Comparison of ENCODE assay signal across 26 cellular contexts in the genomic region with DNA sequence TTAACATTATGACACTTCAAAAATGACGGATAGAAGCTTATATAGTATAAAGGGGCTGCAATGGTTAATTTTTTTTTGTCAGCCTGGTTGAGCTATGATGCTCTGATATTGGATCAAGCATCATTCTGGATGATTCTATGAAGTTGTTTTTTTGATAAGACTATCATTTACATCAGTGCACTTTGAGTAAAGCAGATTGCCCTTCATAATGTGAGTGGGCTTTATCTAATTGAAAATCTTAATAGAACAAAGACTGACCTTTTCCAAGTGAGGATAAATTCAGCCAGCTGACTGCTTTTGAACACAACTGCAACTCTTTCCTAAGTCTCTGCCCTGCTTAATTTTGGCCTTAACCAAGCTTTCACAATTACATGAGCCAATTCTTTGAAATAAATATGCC.
"Had no signal": no experiment of that assay in that cellular context is flagged by ENCODE, and none has a peak within 500 bp of the region (broad histone marks: within the 10 kb centered on the region; RNA-seq: fewer than 3 reads in every experiment).

No MANE protein-coding gene starts in this region.

- H3K36me3 ChIP-seq: stomach, suprapubic skin, thoracic aorta, thyroid gland, tibial artery, tibial nerve, transverse colon, upper lobe of left lung, upper lobe of right lung, uterus, vagina had no signal

- H3K27ac ChIP-seq: stomach, suprapubic skin, testis, thoracic aorta, thyroid gland, tibial artery, tibial nerve, transverse colon, upper lobe of left lung, upper lobe of right lung, uterus, vagina had no signal

- H3K4me3 ChIP-seq: stomach, suprapubic skin, testis, thoracic aorta, thyroid gland, tibial artery, tibial nerve, transverse colon, upper lobe of left lung, upper lobe of right lung, uterus, vagina had no signal

- DNase-seq: stimulated activated CD4-positive, alpha-beta T cell treated with anti-CD3 and anti-CD28 coated beads, Interleukin-2, amount 100 ng/mL, for 48 hours; stimulated activated CD4-positive, alpha-beta T cell treated with anti-CD3 and anti-CD28 coated beads, Interleukin-4, amount 100 ng/mL, for 1 hour; stimulated activated CD4-positive, alpha-beta T cell treated with anti-CD3 and anti-CD28 coated beads, Interleukin-4, amount 100 ng/mL, for 24 hours; stimulated activated CD4-positive, alpha-beta T cell treated with anti-CD3 and anti-CD28 coated beads, Interleukin-4, amount 100 ng/mL, for 4 hours; stimulated activated CD8-positive, alpha-beta memory T cell treated with anti-CD3 and anti-CD28 coated beads, Interleukin-4, amount 100 ng/mL, for 48 hours; stimulated activated naive B cell treated with anti-CD40 and anti-IgM and Interleukin-4, amounts not matched to agents 10 μg/mL and 1 μg/mL and 100 μg/mL, for 72 hours; stimulated activated naive CD4-positive, alpha-beta T cell; stimulated activated naive CD4-positive, alpha-beta T cell treated with Interleukin-2 at 50 U/mL for 16 hours; stimulated activated naive CD8-positive, alpha-beta T cell treated with anti-CD3 and anti-CD28 coated beads, Interleukin-15, amount 100 ng/mL, for 72 hours; stimulated activated naive CD8-positive, alpha-beta T cell treated with anti-CD3 and anti-CD28 coated beads, Interleukin-15, Interleukin-2, amounts not matched to agents 100 U/mL and 50 U/mL, for 24 hours; stomach; substantia nigra; testis; thyroid gland; tibial artery; transverse colon; trophoblast cell; upper lobe of left lung; upper lobe of right lung; uterus had no signal

- ATAC-seq: stimulated activated effector memory CD8-positive, alpha-beta T cell treated with anti-CD3 and anti-CD28 coated beads, Interleukin-12 subunit alpha, Interleukin-12 subunit beta, amount 100 ng/mL, for 72 hours; stimulated activated memory B cell treated with anti-CD40 and anti-IgM and Interleukin-4, amounts not matched to agents 10 μg/mL and 1 μg/mL and 100 μg/mL, for 72 hours; stimulated activated naive B cell treated with anti-CD40 and anti-IgM and Interleukin-4, amounts not matched to agents 10 μg/mL and 1 μg/mL and 100 μg/mL, for 72 hours; stimulated activated naive CD8-positive, alpha-beta T cell treated with anti-CD3 and anti-CD28 coated beads, Interleukin-15, amount 100 ng/mL, for 72 hours; stimulated activated naive CD8-positive, alpha-beta T cell treated with anti-CD3 and anti-CD28 coated beads, Interleukin-15, Interleukin-2, amounts not matched to agents 100 U/mL and 50 U/mL, for 24 hours; upper lobe of right lung had no signal

- H3K4me1 ChIP-seq: stomach, suprapubic skin, testis, thyroid gland, tibial artery, tibial nerve, transverse colon, upper lobe of left lung, upper lobe of right lung, uterus, vagina had no signal

- H3K27me3 ChIP-seq: stomach, suprapubic skin, testis, thyroid gland, tibial artery, tibial nerve, transverse colon, upper lobe of left lung, upper lobe of right lung, uterus, vagina had no signal

- H3K9me3 ChIP-seq: testis, thoracic aorta, thyroid gland, tibial nerve, transverse colon, upper lobe of right lung, uterus, vagina had no signal
